ENCODE assay signal across 9 cellular contexts in genomic region chr1:100034465-100034864, GRCh38.
A peak's percentile ranks its signal among the peaks of the same experiment; 100 is the strongest.
DNase-seq lines count a peak whose midpoint lies in the region; ATAC-seq and TF ChIP-seq lines count a peak whose summit lies in the region.
"Had no signal": no experiment of that assay in that cellular context is flagged by ENCODE, and none has a peak within 500 bp of the region (broad histone marks: within the 10 kb centered on the region; RNA-seq: fewer than 3 reads in every experiment).

No MANE protein-coding gene starts in this region.

- no peak for DNase-seq in activated T-cell treated with anti-CD3 and anti-CD28 coated beads, Interleukin-2, amount 50 U/mL, for 72 hours
- DNase-seq in activated T-cell treated with anti-CD3 and anti-CD28 coated beads, Interleukin-2, amount 50 U/mL, for 48 hours = no peak
- DNase-seq in NCI-H2227 treated with DMSO at 0.1 percent for 48 hours (lab: John Stamatoyannopoulos, UW) (peak; percentile 48), thyroid gland (no peak), cortex of kidney (lab: John Stamatoyannopoulos, UW) (no peak), cerebellar nuclear complex (lab: John Stamatoyannopoulos, UW) (no peak)

- peak in 4 of 6 experiments; percentile 13 to 46 (median 37) for TF ChIP-seq CTCF in thyroid gland (IDR thresholded peaks at IDR 0.05)

- H3K27ac ChIP-seq in cingulate gyrus (ENCODE audit: low read depth, low read length) (peak overlapping the region; percentile 94), thyroid gland (no peak overlapping the region)
- H3K27ac ChIP-seq: neutrophil had no signal

- no peak overlapping the region for H3K4me3 ChIP-seq in thyroid gland (replicated peaks in 1 of 3)

- no peaks in the 10 kb centered on the region for H3K9me3 Mint-ChIP-seq in activated T-cell treated with anti-CD3 and anti-CD28 coated beads, Interleukin-2, amount 50 U/mL, for 72 hours

- no peak for ATAC-seq in activated T-cell treated with anti-CD3 and anti-CD28 coated beads, Interleukin-2, amount 50 U/mL, for 72 hours (replicated peaks in 1 of 2)
- ATAC-seq in HG03108 (IDR thresholded peaks at IDR 0.05; ENCODE audit: unreplicated experiment) = no peak

- no peaks in the 10 kb centered on the region for H3K27me3 Mint-ChIP-seq in activated T-cell treated with anti-CD3 and anti-CD28 coated beads, Interleukin-2, amount 50 U/mL, for 72 hours (ENCODE audit: low read depth)

- H3K27me3 ChIP-seq in thyroid gland = no peaks in the 10 kb centered on the region
- H3K27me3 ChIP-seq: neutrophil had no signal

- peak overlapping the region; percentile 94 for H3K27ac Mint-ChIP-seq in activated T-cell treated with anti-CD3 and anti-CD28 coated beads, Interleukin-2, amount 50 U/mL, for 72 hours

- peaks cover 7 to 9% of the 10 kb centered on the region in 2 donors for H3K4me1 ChIP-seq in thyroid gland

- peaks cover 14 to 15% of the 10 kb centered on the region in 2 donors for H3K36me3 Mint-ChIP-seq in activated T-cell treated with anti-CD3 and anti-CD28 coated beads, Interleukin-2, amount 50 U/mL, for 72 hours (ENCODE audit: insufficient read depth in 2 of 2)

- H3K4me1 Mint-ChIP-seq in activated T-cell treated with anti-CD3 and anti-CD28 coated beads, Interleukin-2, amount 50 U/mL, for 72 hours (ENCODE audit: low read depth) = peaks cover 35% of the 10 kb centered on the region

- no peak for TF ChIP-seq POLR2A in thyroid gland (IDR thresholded peaks at IDR 0.05)

- intact Hi-C loops in thyroid gland (cut with DNase I) = loop anchor here (10.0 kb wide), 1 partner anchor 220 kb away; no protein-coding TSS in a partner anchor

- no peaks in the 10 kb centered on the region for H3K36me3 ChIP-seq in thyroid gland
- H3K36me3 ChIP-seq: neutrophil had no signal

- peak overlapping the region in 1 of 2 donors; percentile 32 for H3K4me3 Mint-ChIP-seq in activated T-cell treated with anti-CD3 and anti-CD28 coated beads, Interleukin-2, amount 50 U/mL, for 72 hours

- no peaks in the 10 kb centered on the region for H3K9me3 ChIP-seq in thyroid gland
- H3K9me3 ChIP-seq: neutrophil had no signal
